Comparison of ENCODE assay signal across 8 cellular contexts in genomic region chr1:224497714-224498573, GRCh38.
A peak's percentile ranks its signal among the peaks of the same experiment; 100 is the strongest.
DNase-seq lines count a peak whose midpoint lies in the region; ATAC-seq lines count a peak whose summit lies in the region.

No MANE protein-coding gene starts in this region.

- CTCF ChIA-PET in activated CD4-positive, alpha-beta T cell treated with anti-CD3 and anti-CD28 coated beads, Interleukin-2, amount 10 ng/mL, durations not matched to agents 7 days and 5 days (lab: Charles Lee) = interaction anchor here (0.5 to 1.8 kb wide), 5 partner anchors 9 to 360 kb away, joined by 3 to 14 read pairs (median 4); no protein-coding TSS in a partner anchor

- DNase-seq in Kasumi-1 (lab: John Stamatoyannopoulos, UW) (peak; percentile 77 to 78), NCI-H1092 treated with DMSO at 0.1 percent for 48 hours (lab: John Stamatoyannopoulos, UW) (no peak)
- DNase-seq in activated CD4-positive, alpha-beta T cell treated with anti-CD3 and anti-CD28 coated beads, Interleukin-2, amount 10 ng/mL, durations not matched to agents 7 days and 5 days = peak; percentile 72
- DNase-seq in stimulated activated naive CD8-positive, alpha-beta T cell treated with anti-CD3 and anti-CD28 coated beads, Interleukin-15, Interleukin-2, amounts not matched to agents 100 U/mL and 50 U/mL, for 24 hours = peak; percentile 70

- ATAC-seq in GM21825 (IDR thresholded peaks at IDR 0.05; ENCODE audit: unreplicated experiment) = peak; percentile 94
- peak; percentile 96 for ATAC-seq in stimulated activated naive CD8-positive, alpha-beta T cell treated with anti-CD3 and anti-CD28 coated beads, Interleukin-15, Interleukin-2, amounts not matched to agents 100 U/mL and 50 U/mL, for 24 hours

- H3K9me3 ChIP-seq in ectodermal cell (ENCODE audit: control insufficient read depth, low read length) (no peaks in the 10 kb centered on the region), muscle layer of duodenum (ENCODE audit: control insufficient read depth in 1 of 2, low read length in 2 of 2) (peaks cover 0 to 7% of the 10 kb centered on the region in 2 donors)

- peak overlapping the region; percentile 20 for H3K4me3 Mint-ChIP-seq in activated CD4-positive, alpha-beta T cell treated with anti-CD3 and anti-CD28 coated beads, Interleukin-2, amount 10 ng/mL, durations not matched to agents 7 days and 5 days

- H3K27me3 Mint-ChIP-seq in activated CD4-positive, alpha-beta T cell treated with anti-CD3 and anti-CD28 coated beads, Interleukin-2, amount 10 ng/mL, durations not matched to agents 7 days and 5 days = no peaks in the 10 kb centered on the region

- WGBS in ectodermal cell, 2 experiments = 38 to 39% methylated on average over 3 of the region's 3 CpGs

- peaks cover 67% of the 10 kb centered on the region for H3K4me1 Mint-ChIP-seq in activated CD4-positive, alpha-beta T cell treated with anti-CD3 and anti-CD28 coated beads, Interleukin-2, amount 10 ng/mL, durations not matched to agents 7 days and 5 days

- peaks cover 5% of the 10 kb centered on the region for H3K9me3 Mint-ChIP-seq in activated CD4-positive, alpha-beta T cell treated with anti-CD3 and anti-CD28 coated beads, Interleukin-2, amount 10 ng/mL, durations not matched to agents 7 days and 5 days

- H3K27ac Mint-ChIP-seq in activated CD4-positive, alpha-beta T cell treated with anti-CD3 and anti-CD28 coated beads, Interleukin-2, amount 10 ng/mL, durations not matched to agents 7 days and 5 days = peak overlapping the region; percentile 91

- H3K27me3 ChIP-seq in ectodermal cell (ENCODE audit: control insufficient read depth, insufficient read depth, low read length, poor library complexity, severe bottlenecking) = no peaks in the 10 kb centered on the region
- no peaks in the 10 kb centered on the region for H3K27me3 ChIP-seq in muscle layer of duodenum (ENCODE audit: low read depth, low read length)

- H3K27ac ChIP-seq in ectodermal cell (ENCODE audit: insufficient read depth, low read depth, low read length, poor library complexity, severe bottlenecking) (peak overlapping the region; percentile 11), muscle layer of duodenum (ENCODE audit: low read length) (peak overlapping the region; percentile 12)

- H3K4me1 ChIP-seq in ectodermal cell (ENCODE audit: control insufficient read depth, insufficient read depth, low read length) (peaks cover 25% of the 10 kb centered on the region), muscle layer of duodenum (ENCODE audit: control insufficient read depth in 1 of 2, insufficient read depth in 2 of 2, low read length in 2 of 2) (peaks cover 12 to 20% of the 10 kb centered on the region in 2 donors)

- H3K36me3 Mint-ChIP-seq in activated CD4-positive, alpha-beta T cell treated with anti-CD3 and anti-CD28 coated beads, Interleukin-2, amount 10 ng/mL, durations not matched to agents 7 days and 5 days (ENCODE audit: low read depth) = peaks cover 9% of the 10 kb centered on the region

- H3K36me3 ChIP-seq in ectodermal cell (ENCODE audit: control insufficient read depth, insufficient read depth, low read length) (no peaks in the 10 kb centered on the region), muscle layer of duodenum (ENCODE audit: control insufficient read depth in 1 of 2, insufficient read depth in 2 of 2, low read length in 2 of 2) (no peaks in the 10 kb centered on the region)

- POLR2A ChIA-PET in activated CD4-positive, alpha-beta T cell treated with anti-CD3 and anti-CD28 coated beads, Interleukin-2, amount 10 ng/mL, durations not matched to agents 7 days and 5 days (lab: Charles Lee) = interaction anchor here (0.6 kb wide), 1 partner anchor 383 kb away, joined by 4 read pairs; no protein-coding TSS in a partner anchor

- H3K4me3 ChIP-seq in GM08714 (ENCODE audit: low read length) = peak overlapping the region; percentile 0; the same call in 1 of the 2 replicates
- H3K4me3 ChIP-seq in ectodermal cell (ENCODE audit: insufficient read depth, low read depth, low read length) = no peak overlapping the region
- H3K4me3 ChIP-seq in muscle layer of duodenum (ENCODE audit: low read depth in 1 of 2, low read length in 2 of 2) = peak overlapping the region in 1 of 2 donors; percentile 2
